ENCODE assay signal across 30 cellular contexts in the genomic region with DNA sequence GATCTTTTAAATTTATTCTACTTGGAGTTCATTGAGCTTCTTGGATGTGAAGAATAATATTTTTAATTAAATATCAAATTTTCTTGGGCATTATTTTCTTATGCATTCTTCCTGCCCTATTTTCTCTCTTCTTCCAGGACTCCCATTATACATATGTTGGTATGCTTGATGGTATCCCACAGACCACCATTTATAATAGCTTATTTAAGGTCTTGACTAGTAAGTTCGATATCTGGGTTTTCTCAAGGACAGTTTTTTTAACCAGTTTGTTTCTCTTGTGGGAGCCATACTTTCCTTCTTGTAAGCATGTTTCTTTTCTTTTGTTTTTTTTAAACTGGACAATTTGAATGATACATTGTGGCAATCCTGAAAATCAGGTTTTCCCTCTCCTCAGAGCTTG.
"Had no signal": no experiment of that assay in that cellular context is flagged by ENCODE, and none has a peak within 500 bp of the region (broad histone marks: within the 10 kb centered on the region; RNA-seq: fewer than 3 reads in every experiment).

No MANE protein-coding gene starts in this region.

- H3K4me1 Mint-ChIP-seq: naive thymus-derived CD8-positive, alpha-beta T cell had no signal

- DNase-seq: kidney glomerular epithelial cell; left colon; left lung; lower lobe of right lung; mammary epithelial cell; mesenchymal stem cell; naive thymus-derived CD8-positive, alpha-beta T cell; nucleus accumbens; pancreas; posterior cingulate gyrus; retina; right cardiac atrium; stimulated activated CD4-positive, alpha-beta T cell treated with anti-CD3 and anti-CD28 coated beads, Interleukin-12 subunit alpha, Interleukin-12 subunit beta, amount 100 ng/mL, for 4 hours; stimulated activated CD4-positive, alpha-beta T cell treated with anti-CD3 and anti-CD28 coated beads, Interleukin-15, amount 100 ng/mL, for 24 hours; stimulated activated CD4-positive, alpha-beta T cell treated with anti-CD3 and anti-CD28 coated beads, Interleukin-2, amount 100 ng/mL, for 24 hours; stimulated activated CD4-positive, alpha-beta T cell treated with anti-CD3 and anti-CD28 coated beads, Interleukin-4, amount 100 ng/mL, for 1 hour; stimulated activated naive B cell treated with anti-CD40 and anti-IgM and Interleukin-4, amounts not matched to agents 10 μg/mL and 1 μg/mL and 100 μg/mL, for 72 hours; stimulated activated naive CD8-positive, alpha-beta T cell treated with anti-CD3 and anti-CD28 coated beads, Interleukin-15, Interleukin-2, amounts not matched to agents 100 U/mL and 50 U/mL, for 24 hours; stomach; testis; thyroid gland; transverse colon; upper lobe of left lung had no signal

- H3K4me3 Mint-ChIP-seq: naive thymus-derived CD8-positive, alpha-beta T cell; nephron; neural crest cell; stimulated activated naive B cell treated with anti-CD40 and anti-IgM and Interleukin-4, amounts not matched to agents 10 μg/mL and 1 μg/mL and 100 μg/mL, for 72 hours had no signal

- H3K9me3 ChIP-seq: pancreas, prostate gland, testis, thyroid gland had no signal

- H3K36me3 ChIP-seq: left lung, lower lobe of right lung, pancreas, prostate gland, stomach, thyroid gland, transverse colon, upper lobe of left lung, vagina had no signal

- ATAC-seq: left colon; left lung; lower lobe of right lung; naive thymus-derived CD8-positive, alpha-beta T cell; pancreas; right cardiac atrium; sciatic nerve; stimulated activated naive B cell treated with anti-CD40 and anti-IgM and Interleukin-4, amounts not matched to agents 10 μg/mL and 1 μg/mL and 100 μg/mL, for 72 hours; stimulated activated naive CD8-positive, alpha-beta T cell treated with anti-CD3 and anti-CD28 coated beads, Interleukin-15, Interleukin-2, amounts not matched to agents 100 U/mL and 50 U/mL, for 24 hours had no signal

- FAIRE-seq: keratinocyte, pancreas had no signal

- H3K4me1 ChIP-seq: testis, thyroid gland, vagina had no signal

- H3K27ac ChIP-seq: left lung, lower lobe of right lung, pancreas, prostate gland, skin epidermis, stomach, testis, thyroid gland, transverse colon, upper lobe of left lung, vagina had no signal

- H3K27ac Mint-ChIP-seq: naive thymus-derived CD8-positive, alpha-beta T cell; nephron; stimulated activated naive B cell treated with anti-CD40 and anti-IgM and Interleukin-4, amounts not matched to agents 10 μg/mL and 1 μg/mL and 100 μg/mL, for 72 hours had no signal

- H3K4me3 ChIP-seq: left lung, lower lobe of right lung, pancreas, prostate gland, skin epidermis, stomach, testis, thyroid gland, transverse colon, upper lobe of left lung, vagina had no signal
